ENCODE assay signal across 8 cellular contexts in genomic region chr3:72887723-72888545, GRCh38. TPM values are rescaled to one million over a fixed set of nuclear protein-coding genes. Genes with fewer than 3 reads are reported as not detected.
DNase-seq lines count a peak whose midpoint lies in the region; ATAC-seq and TF ChIP-seq lines count a peak whose summit lies in the region.

GXYLT2 (plus strand) TSS chr3:72888046; CDS start chr3:72888234, 188 bp downstream.

- H3K4me1 ChIP-seq in NT2/D1 (ENCODE audit: insufficient read depth, insufficient read length) = peaks cover 7% of the 10 kb centered on the region
- H3K4me1 ChIP-seq in neutrophil (ENCODE audit: control insufficient read depth in 1 of 2, insufficient read depth in 1 of 2, low read depth in 1 of 2, low read length in 1 of 2) = peaks cover 21 to 29% of the 10 kb centered on the region in 2 experiments
- no peaks in the 10 kb centered on the region for H3K4me1 ChIP-seq in urinary bladder (ENCODE audit: insufficient read depth)

- H3K9me3 Mint-ChIP-seq in activated naive CD4-positive, alpha-beta T cell treated with anti-CD3 and anti-CD28 coated beads, Interleukin-2, amount 50 U/mL, for 24 hours = peaks cover 5% of the 10 kb centered on the region
- no peaks in the 10 kb centered on the region for H3K9me3 Mint-ChIP-seq in glutamatergic neuron (ENCODE audit: unreplicated experiment)

- H3K27ac ChIP-seq in neutrophil (no peak within 1 kb of the TSS), urinary bladder (ENCODE audit: low read depth) (peak within 1 kb of the TSS; percentile 80)

- TF ChIP-seq CTCF in glutamatergic neuron (IDR thresholded peaks at IDR 0.05; ENCODE audit: partially characterized antibody, unreplicated experiment) = no peak
- TF ChIP-seq CTCF in neutrophil (IDR thresholded peaks at IDR 0.05) = no peak

- peaks cover 15% of the 10 kb centered on the region for H3K4me1 Mint-ChIP-seq in activated naive CD4-positive, alpha-beta T cell treated with anti-CD3 and anti-CD28 coated beads, Interleukin-2, amount 50 U/mL, for 24 hours
- peaks cover 27% of the 10 kb centered on the region for H3K4me1 Mint-ChIP-seq in glutamatergic neuron (ENCODE audit: low read depth, unreplicated experiment)

- H3K9ac ChIP-seq in NT2/D1 (ENCODE audit: insufficient read length, low read depth) = peak within 1 kb of the TSS; percentile 69

- H3K4me3 Mint-ChIP-seq in activated naive CD4-positive, alpha-beta T cell treated with anti-CD3 and anti-CD28 coated beads, Interleukin-2, amount 50 U/mL, for 24 hours = peak within 1 kb of the TSS; percentile 93
- H3K4me3 Mint-ChIP-seq in glutamatergic neuron (ENCODE audit: unreplicated experiment) = peak within 1 kb of the TSS; percentile 85

- H3K27me3 ChIP-seq in NT2/D1 (ENCODE audit: insufficient read depth, insufficient read length) (peaks cover 60% of the 10 kb centered on the region), neutrophil (peaks cover 23% of the 10 kb centered on the region)

- no peak within 1 kb of the TSS for H3K27ac Mint-ChIP-seq in activated naive CD4-positive, alpha-beta T cell treated with anti-CD3 and anti-CD28 coated beads, Interleukin-2, amount 50 U/mL, for 24 hours
- peak within 1 kb of the TSS; percentile 59 for H3K27ac Mint-ChIP-seq in glutamatergic neuron (ENCODE audit: unreplicated experiment)

- DNase-seq in NCI-H2029 treated with DMSO at 0.1 percent for 48 hours (lab: John Stamatoyannopoulos, UW) = peak; percentile 28
- DNase-seq in NCI-H2029 (lab: John Stamatoyannopoulos, UW) = no peak
- peak; percentile 57 for DNase-seq in NT2/D1 (ENCODE audit: low read depth, low spot score)
- DNase-seq in glutamatergic neuron = peak; percentile 85

- H3K36me3 Mint-ChIP-seq in activated naive CD4-positive, alpha-beta T cell treated with anti-CD3 and anti-CD28 coated beads, Interleukin-2, amount 50 U/mL, for 24 hours = no peaks in the 10 kb centered on the region
- H3K36me3 Mint-ChIP-seq in glutamatergic neuron (ENCODE audit: unreplicated experiment) = no peaks in the 10 kb centered on the region

- H3K4me3 ChIP-seq in NT2/D1 (ENCODE audit: insufficient read length, low read depth) (peak within 1 kb of the TSS; percentile 49), neutrophil (ENCODE audit: low read depth in 1 of 2, low read length in 1 of 2) (peak within 1 kb of the TSS; percentile 36 to 43), urinary bladder (ENCODE audit: low read depth, low read length) (peak within 1 kb of the TSS; percentile 83)

- under 1% methylated on average over 96 of the region's 96 CpGs for WGBS in urinary bladder

- peak; percentile 62 for ATAC-seq in HG03354 (IDR thresholded peaks at IDR 0.05; ENCODE audit: poor library complexity, severe bottlenecking, unreplicated experiment)

- H3K9me3 ChIP-seq in NT2/D1 (ENCODE audit: insufficient read depth, low read length) = peaks cover 8% of the 10 kb centered on the region
- no peaks in the 10 kb centered on the region for H3K9me3 ChIP-seq in neutrophil

- H3K27me3 Mint-ChIP-seq in activated naive CD4-positive, alpha-beta T cell treated with anti-CD3 and anti-CD28 coated beads, Interleukin-2, amount 50 U/mL, for 24 hours = peaks cover 60% of the 10 kb centered on the region
- H3K27me3 Mint-ChIP-seq in glutamatergic neuron (ENCODE audit: unreplicated experiment) = peaks cover 1% of the 10 kb centered on the region

- H3K36me3 ChIP-seq in NT2/D1 (ENCODE audit: insufficient read depth, insufficient read length, low read length) = peaks cover 7% of the 10 kb centered on the region
- H3K36me3 ChIP-seq in neutrophil = no peaks in the 10 kb centered on the region
- H3K36me3 ChIP-seq in urinary bladder (ENCODE audit: insufficient read depth) = no peaks in the 10 kb centered on the region

RNA-seq across cellular contexts. Expression of gene GXYLT2, which starts in this region (rescaled TPM):
- 10.9 TPM for total RNA-seq in glutamatergic neuron (ENCODE audit: unreplicated experiment)
- 71.5 TPM for total RNA-seq in urinary bladder
- 2.6 TPM for polyA plus RNA-seq in urinary bladder
